Comparison of ENCODE assay signal across 16 cellular contexts in the genomic region with DNA sequence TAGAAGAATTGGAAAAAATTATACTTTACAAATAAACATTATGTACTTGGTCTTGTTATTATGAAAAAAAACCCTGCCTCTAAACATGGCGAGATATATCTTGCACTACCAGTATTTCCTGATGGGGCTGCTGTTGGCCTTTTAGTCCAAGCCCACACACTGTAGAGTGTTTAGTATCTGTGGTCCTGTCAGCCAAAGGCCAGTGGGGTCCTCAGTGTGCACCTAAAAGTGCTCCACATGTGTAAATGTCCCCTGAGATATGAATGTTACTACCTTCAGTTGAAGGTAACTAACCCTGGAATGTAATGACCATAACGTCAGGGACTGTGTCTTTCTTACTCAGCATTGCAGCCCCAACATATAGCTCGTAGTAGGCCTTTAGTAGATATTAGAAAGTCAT.
A peak's percentile ranks its signal among the peaks of the same experiment; 100 is the strongest.
DNase-seq lines count a peak whose midpoint lies in the region; ATAC-seq and TF ChIP-seq lines count a peak whose summit lies in the region.
"Had no signal": no experiment of that assay in that cellular context is flagged by ENCODE, and none has a peak within 500 bp of the region (broad histone marks: within the 10 kb centered on the region; RNA-seq: fewer than 3 reads in every experiment).

No MANE protein-coding gene starts in this region.

- in situ Hi-C loops in transverse colon (cut with MboI; ENCODE audit: low pct_ligation_motif_present in 1 of 4, low pct_unique_long_range_greater_than_20kb in 1 of 4, low sequenced_read_pairs in 3 of 4), result no loop called here

- H3K36me3 ChIP-seq in transverse colon, result no peaks in the 10 kb centered on the region

- H3K27me3 Mint-ChIP-seq in stimulated activated naive CD8-positive, alpha-beta T cell treated with anti-CD3 and anti-CD28 coated beads, Interleukin-15, amount 100 ng/mL, for 72 hours, result no peaks in the 10 kb centered on the region
- no peaks in the 10 kb centered on the region for H3K27me3 Mint-ChIP-seq in chondrocyte (ENCODE audit: low read depth)
- H3K27me3 Mint-ChIP-seq: activated CD4-positive, alpha-beta memory T cell treated with anti-CD3 and anti-CD28 coated beads, Interleukin-2, amount 10 ng/mL, durations not matched to agents 7 days and 5 days; stimulated activated memory B cell treated with anti-CD40 and anti-IgM and Interleukin-4, amounts not matched to agents 10 μg/mL and 1 μg/mL and 100 μg/mL, for 72 hours had no signal

- TF ChIP-seq EP300 in transverse colon (IDR thresholded peaks at IDR 0.05; ENCODE audit: low read depth), result no peak

- DNase-seq in stimulated activated naive CD8-positive, alpha-beta T cell treated with anti-CD3 and anti-CD28 coated beads, Interleukin-15, amount 100 ng/mL, for 72 hours, result no peak
- DNase-seq in stimulated activated naive CD8-positive, alpha-beta T cell treated with anti-CD3 and anti-CD28 coated beads, Interleukin-15, Interleukin-2, amounts not matched to agents 100 U/mL and 50 U/mL, for 24 hours, result no peak
- peak; percentile 48 for DNase-seq in NCI-H146 (lab: John Stamatoyannopoulos, UW)
- DNase-seq in chondrocyte (ENCODE audit: low spot score), result no peak
- DNase-seq in ureter (ENCODE audit: low spot score), result peak; percentile 27
- no peak for DNase-seq in iPS-NIHi11 (ENCODE audit: low spot score)
- DNase-seq in transverse colon, result no peak
- DNase-seq in GM19238 (ENCODE audit: insufficient read length, low spot score), result no peak
- DNase-seq: activated CD4-positive, alpha-beta memory T cell treated with anti-CD3 and anti-CD28 coated beads, Interleukin-2, amount 10 ng/mL, durations not matched to agents 7 days and 5 days; activated effector memory CD4-positive, alpha-beta T cell treated with Interleukin-2 at 50 U/mL for 16 hours; DMS79 treated with DMSO at 0.1 percent for 48 hours; effector memory CD8-positive, alpha-beta T cell; kidney glomerular epithelial cell; right cardiac atrium; stimulated activated CD4-positive, alpha-beta T cell treated with anti-CD3 and anti-CD28 coated beads, Interleukin-4, amount 100 ng/mL, for 24 hours had no signal

- H3K27ac ChIP-seq in transverse colon, result no peak overlapping the region

- peaks cover 12% of the 10 kb centered on the region for H3K4me1 Mint-ChIP-seq in stimulated activated naive CD8-positive, alpha-beta T cell treated with anti-CD3 and anti-CD28 coated beads, Interleukin-15, amount 100 ng/mL, for 72 hours
- H3K4me1 Mint-ChIP-seq in chondrocyte (ENCODE audit: low read depth), result peaks cover 32% of the 10 kb centered on the region

- WGBS in transverse colon (ENCODE audit: low coverage in 1 of 2), 2 donors, result 93 to 95% methylated on average over 3 of the region's 3 CpGs

- H3K4me1 ChIP-seq in transverse colon, result peaks cover 0 to 8% (median 0%) of the 10 kb centered on the region in 4 donors

- ATAC-seq in stimulated activated naive CD8-positive, alpha-beta T cell treated with anti-CD3 and anti-CD28 coated beads, Interleukin-15, amount 100 ng/mL, for 72 hours, result peak; percentile 44
- ATAC-seq in stimulated activated naive CD8-positive, alpha-beta T cell treated with anti-CD3 and anti-CD28 coated beads, Interleukin-15, Interleukin-2, amounts not matched to agents 100 U/mL and 50 U/mL, for 24 hours, result no peak
- ATAC-seq: effector memory CD8-positive, alpha-beta T cell; right cardiac atrium; stimulated activated memory B cell treated with anti-CD40 and anti-IgM and Interleukin-4, amounts not matched to agents 10 μg/mL and 1 μg/mL and 100 μg/mL, for 72 hours had no signal

- no peak overlapping the region for H3K27ac Mint-ChIP-seq in stimulated activated naive CD8-positive, alpha-beta T cell treated with anti-CD3 and anti-CD28 coated beads, Interleukin-15, amount 100 ng/mL, for 72 hours
- H3K27ac Mint-ChIP-seq in chondrocyte (ENCODE audit: unreplicated experiment), result no peak overlapping the region
- H3K27ac Mint-ChIP-seq: activated CD4-positive, alpha-beta memory T cell treated with anti-CD3 and anti-CD28 coated beads, Interleukin-2, amount 10 ng/mL, durations not matched to agents 7 days and 5 days; effector memory CD8-positive, alpha-beta T cell; stimulated activated memory B cell treated with anti-CD40 and anti-IgM and Interleukin-4, amounts not matched to agents 10 μg/mL and 1 μg/mL and 100 μg/mL, for 72 hours had no signal

- no peak overlapping the region for H3K4me3 Mint-ChIP-seq in stimulated activated naive CD8-positive, alpha-beta T cell treated with anti-CD3 and anti-CD28 coated beads, Interleukin-15, amount 100 ng/mL, for 72 hours
- no peak overlapping the region for H3K4me3 Mint-ChIP-seq in chondrocyte (ENCODE audit: unreplicated experiment)
- H3K4me3 Mint-ChIP-seq: activated CD4-positive, alpha-beta memory T cell treated with anti-CD3 and anti-CD28 coated beads, Interleukin-2, amount 10 ng/mL, durations not matched to agents 7 days and 5 days; effector memory CD8-positive, alpha-beta T cell; stimulated activated memory B cell treated with anti-CD40 and anti-IgM and Interleukin-4, amounts not matched to agents 10 μg/mL and 1 μg/mL and 100 μg/mL, for 72 hours had no signal

- peaks cover 2% of the 10 kb centered on the region for H3K36me3 Mint-ChIP-seq in chondrocyte (ENCODE audit: low read depth)
- H3K36me3 Mint-ChIP-seq: stimulated activated memory B cell treated with anti-CD40 and anti-IgM and Interleukin-4, amounts not matched to agents 10 μg/mL and 1 μg/mL and 100 μg/mL, for 72 hours had no signal

- H3K9me3 Mint-ChIP-seq in stimulated activated naive CD8-positive, alpha-beta T cell treated with anti-CD3 and anti-CD28 coated beads, Interleukin-15, amount 100 ng/mL, for 72 hours, result peaks cover 0 to 3% of the 10 kb centered on the region in 2 donors
- peaks cover 12% of the 10 kb centered on the region for H3K9me3 Mint-ChIP-seq in chondrocyte (ENCODE audit: low read depth)
- H3K9me3 Mint-ChIP-seq: effector memory CD8-positive, alpha-beta T cell had no signal

- H3K4me3 ChIP-seq in transverse colon, result no peak overlapping the region

- TF ChIP-seq CTCF in chondrocyte (IDR thresholded peaks at IDR 0.05) (peak; percentile 42), transverse colon (IDR thresholded peaks at IDR 0.05) (no peak)

- H3K9me3 ChIP-seq in transverse colon, result no peaks in the 10 kb centered on the region

- H3K27me3 ChIP-seq in transverse colon, result no peaks in the 10 kb centered on the region

- intact Hi-C loops in transverse colon (cut with DNase I; ENCODE audit: low total_unique reads), result no loop called here

- no peak for TF ChIP-seq POLR2A in transverse colon (IDR thresholded peaks at IDR 0.05)

Comparison
In these comparisons a context has a peak if more than half of its experiments do, and no peak if none do; other contexts are left out.
1. DNase-seq: peak in NCI-H146 (single experiment) and ureter (single experiment); none in stimulated activated naive CD8-positive, alpha-beta T cell treated with anti-CD3 and anti-CD28 coated beads, Interleukin-15, amount 100 ng/mL, for 72 hours (0 of 2), stimulated activated naive CD8-positive, alpha-beta T cell treated with anti-CD3 and anti-CD28 coated beads, Interleukin-15, Interleukin-2, amounts not matched to agents 100 U/mL and 50 U/mL, for 24 hours (single experiment), chondrocyte (single experiment), iPS-NIHi11 (single experiment), transverse colon (single experiment) and GM19238 (single experiment).